ENCODE assay signal across 8 cellular contexts in the genomic region with DNA sequence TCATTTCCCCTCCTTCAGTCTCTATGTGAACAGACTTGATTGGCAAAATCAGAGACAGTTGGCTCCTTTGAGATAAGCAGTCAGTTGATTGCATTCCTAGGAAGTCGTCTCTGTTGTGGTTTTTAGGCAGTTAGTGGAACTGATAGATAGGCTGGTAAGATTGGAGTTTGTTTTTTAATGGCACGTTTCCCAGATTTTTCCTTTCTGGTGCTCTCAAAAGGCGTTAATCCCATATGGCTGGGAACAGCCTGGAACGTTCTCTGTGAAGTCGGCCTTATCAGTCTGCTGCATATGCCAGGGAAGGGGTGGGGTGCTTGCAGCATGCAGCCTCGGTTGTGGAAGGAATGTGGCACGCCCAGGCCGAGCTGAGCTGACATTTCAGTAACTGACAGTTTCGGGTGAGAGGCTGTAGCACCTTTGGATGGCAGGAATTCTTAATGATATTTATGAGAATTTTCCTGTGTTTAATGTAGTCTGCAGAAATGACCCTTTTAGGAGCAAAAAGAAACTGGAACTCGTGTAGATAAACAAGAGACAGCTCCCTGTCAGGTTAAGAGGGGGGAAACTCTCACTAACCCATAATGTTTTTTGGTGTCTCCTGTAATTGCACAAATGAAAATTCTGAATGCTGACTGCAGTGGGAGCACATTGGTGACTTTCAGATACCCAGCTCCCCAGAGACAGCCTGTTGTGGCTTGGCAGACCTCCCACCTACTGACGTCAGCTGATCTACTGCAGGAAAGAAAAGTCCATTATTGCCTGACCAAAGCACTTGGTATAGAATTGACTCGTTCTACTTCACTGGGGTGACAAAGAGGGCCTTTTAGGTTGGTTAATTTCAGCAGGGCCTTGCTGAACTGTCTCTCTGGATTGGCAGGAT. TPM values are rescaled to one million over a fixed set of nuclear protein-coding genes. Genes with fewer than 3 reads are reported as not detected.
DNase-seq lines count a peak whose midpoint lies in the region; ATAC-seq and TF ChIP-seq lines count a peak whose summit lies in the region.

No MANE protein-coding gene starts in this region.

- H3K9me3 Mint-ChIP-seq in activated T-helper 17 cell treated with anti-CD3 and anti-CD28 coated beads, Interleukin-2, amount 50 U/mL, for 72 hours = no peaks in the 10 kb centered on the region

- H3K36me3 ChIP-seq in neuronal stem cell (replicated peaks in 1 of 2; ENCODE audit: control insufficient read depth in 2 of 2, insufficient read depth in 2 of 2, low read length in 2 of 2) (peaks cover 0 to 9% of the 10 kb centered on the region in 2 donors), upper lobe of right lung (peaks cover 6% of the 10 kb centered on the region)

- H2AFZ ChIP-seq in neuronal stem cell (ENCODE audit: low read length) = no peak overlapping the region

- H3K9ac ChIP-seq in neuronal stem cell (ENCODE audit: low read depth, low read length, poor library complexity) = no peak overlapping the region

- H3K27ac Mint-ChIP-seq in activated T-helper 17 cell treated with anti-CD3 and anti-CD28 coated beads, Interleukin-2, amount 50 U/mL, for 72 hours = peak overlapping the region; percentile 73

- no peak overlapping the region for H3K4me3 Mint-ChIP-seq in activated T-helper 17 cell treated with anti-CD3 and anti-CD28 coated beads, Interleukin-2, amount 50 U/mL, for 72 hours

- H2BK5ac ChIP-seq in neuronal stem cell (ENCODE audit: low read length) = no peak overlapping the region

- H3K9me3 ChIP-seq in neuronal stem cell (replicated peaks in 1 of 2; ENCODE audit: control insufficient read depth in 2 of 2, insufficient read depth in 1 of 2, low read depth in 1 of 2, low read length in 2 of 2) (no peaks in the 10 kb centered on the region), upper lobe of right lung (no peaks in the 10 kb centered on the region)

- H3K4me1 ChIP-seq in neuronal stem cell (ENCODE audit: control insufficient read depth in 2 of 2, insufficient read depth in 1 of 2, low read depth in 1 of 2, low read length in 2 of 2) = peaks cover 19 to 34% of the 10 kb centered on the region in 2 donors
- peaks cover 70% of the 10 kb centered on the region for H3K4me1 ChIP-seq in upper lobe of right lung

- no peak overlapping the region for H3K4me2 ChIP-seq in neuronal stem cell (ENCODE audit: insufficient read depth, low read length, poor library complexity, severe bottlenecking)

- H3K27me3 ChIP-seq in neuronal stem cell (ENCODE audit: control insufficient read depth in 3 of 3, insufficient read depth in 3 of 3, low read depth in 1 of 3, low read length in 3 of 3) (no peaks in the 10 kb centered on the region), upper lobe of right lung (no peaks in the 10 kb centered on the region)

- H3K4me3 ChIP-seq in fibroblast of the aortic adventitia (ENCODE audit: low read depth, low read length) (peak overlapping the region; percentile 40), neuronal stem cell (ENCODE audit: low read length in 2 of 2) (no peak overlapping the region), upper lobe of right lung (peak overlapping the region; percentile 21)

- no peak overlapping the region for H2BK15ac ChIP-seq in neuronal stem cell (ENCODE audit: low read length)

- no CpG with 5 or more reads among the region's 12 CpGs for WGBS in neuronal stem cell (ENCODE audit: extremely low coverage in 2 of 2, insufficient read length in 2 of 2, insufficient replicate concordance in 1 of 2), 2 donors

- no peaks in the 10 kb centered on the region for H3K27me3 Mint-ChIP-seq in activated T-helper 17 cell treated with anti-CD3 and anti-CD28 coated beads, Interleukin-2, amount 50 U/mL, for 72 hours

- no peak overlapping the region for H2AK5ac ChIP-seq in neuronal stem cell (ENCODE audit: low read depth, low read length)

- peak; percentile 69 to 72 for ATAC-seq in activated CD4-positive, CD25-positive, alpha-beta regulatory T cell treated with anti-CD3 and anti-CD28 coated beads, Interleukin-2, amount 50 U/mL, for 24 hours
- ATAC-seq in HG03175 (IDR thresholded peaks at IDR 0.05; ENCODE audit: unreplicated experiment) (peak; percentile 84), upper lobe of right lung (peak; percentile 93)
- ATAC-seq in activated T-helper 17 cell treated with anti-CD3 and anti-CD28 coated beads, Interleukin-2, amount 50 U/mL, for 72 hours (replicated peaks) = peak; percentile 76

- TF ChIP-seq CTCF in fibroblast of the aortic adventitia (IDR thresholded peaks at IDR 0.05; ENCODE audit: insufficient read depth, low read length) (no peak), upper lobe of right lung (IDR thresholded peaks at IDR 0.05) (no peak)

- H4K91ac ChIP-seq in neuronal stem cell (ENCODE audit: low read depth, low read length, poor library complexity) = no peak overlapping the region

- no peak overlapping the region for H3K4ac ChIP-seq in neuronal stem cell (ENCODE audit: low read length)

- no peak overlapping the region for H2BK120ac ChIP-seq in neuronal stem cell (ENCODE audit: low read depth, low read length)

- H3K79me1 ChIP-seq in neuronal stem cell (ENCODE audit: low read depth, low read length) = peaks cover 3% of the 10 kb centered on the region

- peaks cover 22% of the 10 kb centered on the region for H3K4me1 Mint-ChIP-seq in activated T-helper 17 cell treated with anti-CD3 and anti-CD28 coated beads, Interleukin-2, amount 50 U/mL, for 72 hours

- no peak overlapping the region for H4K8ac ChIP-seq in neuronal stem cell (ENCODE audit: low read depth, low read length)

- H3K23ac ChIP-seq in neuronal stem cell (ENCODE audit: low read depth, low read length, poor library complexity) = no peak overlapping the region

- no peak overlapping the region for H3K14ac ChIP-seq in neuronal stem cell (ENCODE audit: low read length)

- no peak overlapping the region for H3K18ac ChIP-seq in neuronal stem cell (ENCODE audit: low read length)

- intact Hi-C loops in upper lobe of right lung (cut with DNase I) = no loop called here

- peaks cover 35% of the 10 kb centered on the region for H3K36me3 Mint-ChIP-seq in activated T-helper 17 cell treated with anti-CD3 and anti-CD28 coated beads, Interleukin-2, amount 50 U/mL, for 72 hours (ENCODE audit: low read depth)

- no peak for DNase-seq in activated CD4-positive, CD25-positive, alpha-beta regulatory T cell treated with anti-CD3 and anti-CD28 coated beads, Interleukin-2, amount 50 U/mL, for 72 hours
- DNase-seq in NCI-H774 (lab: John Stamatoyannopoulos, UW) (peak; percentile 34), fibroblast of the aortic adventitia (ENCODE audit: low read depth) (peak; percentile 96), neuronal stem cell (ENCODE audit: low spot score) (no peak), upper lobe of right lung (peak; percentile 78)

- no peak overlapping the region for H2BK12ac ChIP-seq in neuronal stem cell (ENCODE audit: low read length)

- H3K27ac ChIP-seq in neuronal stem cell (replicated peaks; ENCODE audit: low read length) (peak overlapping the region; percentile 41), upper lobe of right lung (peak overlapping the region; percentile 73)

RNA-seq across cellular contexts. Expression of gene SPTAN1, which starts 6.3 kb away (rescaled TPM):
- 100 to 1,000 TPM; 294 to 337 TPM for total RNA-seq in activated T-helper 17 cell treated with anti-CD3 and anti-CD28 coated beads, Interleukin-2, amount 50 U/mL, for 72 hours
- total RNA-seq in fibroblast of the aortic adventitia (ENCODE audit: low replicate concordance) (287 and 673 TPM in 2 replicates), upper lobe of right lung (358 TPM)
- 68.7 TPM for polyA plus RNA-seq in neuronal stem cell (2013, experiment 1 of 2)
- polyA plus RNA-seq in neuronal stem cell (2013, experiment 2 of 2) = 64.6 TPM

RNA-seq across cellular contexts. Expression of gene GLE1, which starts 54.2 kb away (rescaled TPM):
- total RNA-seq in activated T-helper 17 cell treated with anti-CD3 and anti-CD28 coated beads, Interleukin-2, amount 50 U/mL, for 72 hours = 10 to 100 TPM; 53.6 TPM
- total RNA-seq in fibroblast of the aortic adventitia (ENCODE audit: low replicate concordance) = 15.9 and 42.6 TPM in 2 replicates
- polyA plus RNA-seq in neuronal stem cell (2013, experiment 1 of 2) = 12.1 TPM
- polyA plus RNA-seq in neuronal stem cell (2013, experiment 2 of 2) = 11.8 TPM
- 21.8 TPM for total RNA-seq in upper lobe of right lung

Comparison
In these comparisons a context has a peak if more than half of its experiments do, and no peak if none do; other contexts are left out.
1. DNase-seq: peak in NCI-H774 (single experiment), fibroblast of the aortic adventitia (single experiment) and upper lobe of right lung (single experiment); none in activated CD4-positive, CD25-positive, alpha-beta regulatory T cell treated with anti-CD3 and anti-CD28 coated beads, Interleukin-2, amount 50 U/mL, for 72 hours (single experiment) and neuronal stem cell (single experiment).
2. H3K4me3 ChIP-seq: peak in fibroblast of the aortic adventitia (single experiment) and upper lobe of right lung (single experiment); none in neuronal stem cell (0 of 2).
3. Peak in every context shown above with its lines, with median percentiles within 50 percentile points of each other: ATAC-seq.